8 cellular contexts compared by ENCODE assay signal in the genomic region with DNA sequence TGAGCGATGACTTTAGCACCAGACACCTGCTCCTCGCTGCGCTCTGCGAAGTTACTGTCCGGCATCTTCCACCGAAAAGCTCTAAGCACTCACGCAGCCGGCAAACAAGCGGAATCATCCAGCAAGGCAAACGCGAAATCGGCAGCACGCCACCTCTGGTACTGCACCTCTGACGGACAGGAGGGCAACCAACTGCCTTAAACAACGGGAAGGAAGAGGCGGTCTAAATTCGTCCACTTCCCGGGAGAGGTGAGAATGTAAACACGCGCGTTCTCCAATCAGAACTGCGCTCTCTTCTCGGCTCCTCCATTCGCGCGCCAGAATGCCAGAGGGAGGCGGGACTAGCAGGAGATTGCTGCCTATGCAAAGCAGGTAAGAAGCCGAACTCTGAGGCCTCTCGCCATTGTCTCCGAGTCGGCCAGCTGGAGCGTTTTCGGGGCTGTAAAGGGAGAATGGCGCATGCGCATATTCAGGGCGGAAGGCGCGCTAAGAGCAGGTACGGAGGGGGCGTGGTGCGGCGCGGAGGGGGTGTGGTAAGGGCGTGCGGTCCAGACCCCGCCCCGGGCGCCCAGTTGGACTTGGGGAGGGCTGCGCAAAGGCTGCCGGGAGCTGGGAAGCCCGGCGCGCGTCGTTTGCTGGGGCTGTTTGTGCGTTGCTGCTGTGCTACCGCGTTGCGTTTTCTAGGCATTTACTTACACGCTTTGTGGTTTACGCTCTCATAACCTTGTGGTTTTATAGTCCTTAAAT. TPM values are rescaled to one million over a fixed set of nuclear protein-coding genes. Genes with fewer than 3 reads are reported as not detected.
DNase-seq lines count a peak whose midpoint lies in the region; ATAC-seq and TF ChIP-seq lines count a peak whose summit lies in the region.

A gene with protein sequence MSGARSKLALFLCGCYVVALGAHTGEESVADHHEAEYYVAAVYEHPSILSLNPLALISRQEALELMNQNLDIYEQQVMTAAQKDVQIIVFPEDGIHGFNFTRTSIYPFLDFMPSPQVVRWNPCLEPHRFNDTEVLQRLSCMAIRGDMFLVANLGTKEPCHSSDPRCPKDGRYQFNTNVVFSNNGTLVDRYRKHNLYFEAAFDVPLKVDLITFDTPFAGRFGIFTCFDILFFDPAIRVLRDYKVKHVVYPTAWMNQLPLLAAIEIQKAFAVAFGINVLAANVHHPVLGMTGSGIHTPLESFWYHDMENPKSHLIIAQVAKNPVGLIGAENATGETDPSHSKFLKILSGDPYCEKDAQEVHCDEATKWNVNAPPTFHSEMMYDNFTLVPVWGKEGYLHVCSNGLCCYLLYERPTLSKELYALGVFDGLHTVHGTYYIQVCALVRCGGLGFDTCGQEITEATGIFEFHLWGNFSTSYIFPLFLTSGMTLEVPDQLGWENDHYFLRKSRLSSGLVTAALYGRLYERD (plus strand): TSS at position 347 of the 747 bp plus-strand sequence. CDS start 33,695 bp downstream, outside the sequence.
A gene (minus strand): TSS at position 171 of the 747 bp plus-strand sequence. CDS start 106 bp downstream, at position 65.

- H3K79me2 ChIP-seq in SK-N-SH (ENCODE audit: insufficient read depth): peaks cover 33% of the 10 kb centered on the region
- peaks cover 6% of the 10 kb centered on the region for H3K79me2 ChIP-seq in smooth muscle cell (ENCODE audit: low read depth)

- peak; percentile 16; the same call in 1 of the 2 replicates for TF ChIP-seq RAD21 in SK-N-SH (IDR thresholded peaks at IDR 0.05; ENCODE audit: low read length)

- H2AFZ ChIP-seq in SK-N-SH (ENCODE audit: low read depth) (peak within 1 kb of the TSS; percentile 97), smooth muscle cell (ENCODE audit: low read depth) (peak within 1 kb of the TSS; percentile 97)

- peak within 1 kb of the TSS; percentile 95 for H3K4me2 ChIP-seq in SK-N-SH
- peak within 1 kb of the TSS; percentile 96 for H3K4me2 ChIP-seq in smooth muscle cell

- H3K27me3 ChIP-seq in SK-N-SH (ENCODE audit: insufficient read depth): no peaks in the 10 kb centered on the region
- no peaks in the 10 kb centered on the region for H3K27me3 ChIP-seq in brain microvascular endothelial cell (replicated peaks)
- H3K27me3 ChIP-seq in smooth muscle cell (ENCODE audit: low read depth): no peaks in the 10 kb centered on the region

- peak within 1 kb of the TSS; percentile 99 for H3K4me3 ChIP-seq in SK-N-SH (ENCODE audit: low read depth in 2 of 2, low read length in 1 of 2)
- peak within 1 kb of the TSS; percentile 98 for H3K4me3 ChIP-seq in brain microvascular endothelial cell (ENCODE audit: low read depth, low read length)
- peak within 1 kb of the TSS; percentile 99 for H3K4me3 ChIP-seq in iPS-18c (ENCODE audit: insufficient read depth, low read depth, low read length)
- peak within 1 kb of the TSS; percentile 92 for H3K4me3 ChIP-seq in smooth muscle cell

- H4K20me1 ChIP-seq in SK-N-SH (ENCODE audit: insufficient read depth) (no peaks in the 10 kb centered on the region), smooth muscle cell (ENCODE audit: low read depth) (no peaks in the 10 kb centered on the region)

- H3K9me3 ChIP-seq in SK-N-SH: no peaks in the 10 kb centered on the region
- H3K9me3 ChIP-seq in iPS-18c (ENCODE audit: control insufficient read depth, insufficient read depth, low read length): peaks cover 2% of the 10 kb centered on the region
- H3K9me3 ChIP-seq in smooth muscle cell (replicated peaks; ENCODE audit: low read depth): no peaks in the 10 kb centered on the region

- POLR2A ChIA-PET in SK-N-SH (lab: Yijun Ruan, JAX): interaction anchor here (0.6 to 1.7 kb wide), 6 partner anchors 14 to 915 kb away, joined by 3 to 5 read pairs (median 3); a partner anchor contains a TSS

- H3K9me2 ChIP-seq in SK-N-SH: no peaks in the 10 kb centered on the region

- H3K4me1 ChIP-seq in SK-N-SH (ENCODE audit: control insufficient read depth in 1 of 2, insufficient read depth in 2 of 2, low read depth in 1 of 2, low read length in 1 of 2) (peaks cover 14 to 15% of the 10 kb centered on the region in 2 experiments; a peak in 3 of 4 replicates), smooth muscle cell (ENCODE audit: low read depth) (peaks cover 11% of the 10 kb centered on the region)

- CTCF ChIA-PET in SK-N-SH (lab: Yijun Ruan, JAX): interaction anchor here (1.0 to 1.9 kb wide), 4 partner anchors 16 to 211 kb away, joined by 3 to 8 read pairs (median 4); no protein-coding TSS in a partner anchor

- H3K9ac ChIP-seq in SK-N-SH (peak within 1 kb of the TSS; percentile 86), smooth muscle cell (ENCODE audit: low read depth) (peak within 1 kb of the TSS; percentile 85)

- no peak for TF ChIP-seq EP300 in SK-N-SH (IDR thresholded peaks at IDR 0.05; ENCODE audit: borderline replicate concordance in 1 of 2, low read depth in 1 of 2, low read length in 1 of 2)

- H3F3A ChIP-seq in SK-N-SH (replicated peaks; ENCODE audit: insufficient read depth) (peaks cover 11% of the 10 kb centered on the region), smooth muscle cell (ENCODE audit: low read depth) (no peaks in the 10 kb centered on the region)

- H3K27ac ChIP-seq in SK-N-SH (ENCODE audit: low read depth in 2 of 2, low read length in 1 of 2) (peak within 1 kb of the TSS; percentile 87 to 95), brain microvascular endothelial cell (peak within 1 kb of the TSS; percentile 72), smooth muscle cell (ENCODE audit: low read depth) (peak within 1 kb of the TSS; percentile 88)

- TF ChIP-seq CTCF in SK-N-SH (IDR thresholded peaks at IDR 0.05) (peak; percentile 38), brain microvascular endothelial cell (IDR thresholded peaks at IDR 0.05; ENCODE audit: low read depth, low read length, missing control alignments) (peak; percentile 48), smooth muscle cell (IDR thresholded peaks at IDR 0.05; ENCODE audit: borderline replicate concordance, insufficient read depth, poor library complexity, severe bottlenecking) (no peak)

- peak; percentile 88 for ATAC-seq in GM18508 (IDR thresholded peaks at IDR 0.05; ENCODE audit: insufficient read depth, unreplicated experiment)
- peak; percentile 94 for ATAC-seq in HG02973 (IDR thresholded peaks at IDR 0.05; ENCODE audit: unreplicated experiment)

- in situ Hi-C loops in brain microvascular endothelial cell (cut with HindIII; ENCODE audit: low pct_ligation_motif_present, low sequenced_read_pairs): no loop called here

- WGBS in SK-N-SH (ENCODE audit: low lambda C conversion rate): under 1% methylated on average over 55 of the region's 61 CpGs
- under 1% methylated on average over 60 of the region's 61 CpGs for WGBS in smooth muscle cell (ENCODE audit: low lambda C conversion rate)

- peaks cover 30 to 34% of the 10 kb centered on the region in 2 experiments for H3K36me3 ChIP-seq in SK-N-SH (replicated peaks in 1 of 2; ENCODE audit: control insufficient read depth in 1 of 2, insufficient read depth in 2 of 2, low read length in 1 of 2)
- H3K36me3 ChIP-seq in brain microvascular endothelial cell (replicated peaks): peaks cover 4% of the 10 kb centered on the region
- H3K36me3 ChIP-seq in smooth muscle cell (ENCODE audit: low read depth): no peaks in the 10 kb centered on the region

- DNase-seq in SK-N-SH (peak; percentile 94), brain microvascular endothelial cell (peak; percentile 99), smooth muscle cell (lab: John Stamatoyannopoulos, UW; ENCODE audit: unreplicated experiment) (no peak), Kasumi-1 (lab: John Stamatoyannopoulos, UW) (no peak), SW 1271 (lab: John Stamatoyannopoulos, UW) (no peak)

TF ChIP-seq in SK-N-SH, 30 proteins besides CTCF, POLR2A, EP300 and RAD21 (continues in another document):
- peak; percentile 91 for TF ChIP-seq CHD2 (IDR thresholded peaks at IDR 0.05; ENCODE audit: low read length, partially characterized antibody)
- TF ChIP-seq TAF1 (IDR thresholded peaks at IDR 0.05; ENCODE audit: borderline replicate concordance, low read depth, low read length): peak; percentile 64; the same call in 1 of the 2 replicates
- peak; percentile 81 for TF ChIP-seq ELF1 (IDR thresholded peaks at IDR 0.05)
- TF ChIP-seq, protein P1, sequence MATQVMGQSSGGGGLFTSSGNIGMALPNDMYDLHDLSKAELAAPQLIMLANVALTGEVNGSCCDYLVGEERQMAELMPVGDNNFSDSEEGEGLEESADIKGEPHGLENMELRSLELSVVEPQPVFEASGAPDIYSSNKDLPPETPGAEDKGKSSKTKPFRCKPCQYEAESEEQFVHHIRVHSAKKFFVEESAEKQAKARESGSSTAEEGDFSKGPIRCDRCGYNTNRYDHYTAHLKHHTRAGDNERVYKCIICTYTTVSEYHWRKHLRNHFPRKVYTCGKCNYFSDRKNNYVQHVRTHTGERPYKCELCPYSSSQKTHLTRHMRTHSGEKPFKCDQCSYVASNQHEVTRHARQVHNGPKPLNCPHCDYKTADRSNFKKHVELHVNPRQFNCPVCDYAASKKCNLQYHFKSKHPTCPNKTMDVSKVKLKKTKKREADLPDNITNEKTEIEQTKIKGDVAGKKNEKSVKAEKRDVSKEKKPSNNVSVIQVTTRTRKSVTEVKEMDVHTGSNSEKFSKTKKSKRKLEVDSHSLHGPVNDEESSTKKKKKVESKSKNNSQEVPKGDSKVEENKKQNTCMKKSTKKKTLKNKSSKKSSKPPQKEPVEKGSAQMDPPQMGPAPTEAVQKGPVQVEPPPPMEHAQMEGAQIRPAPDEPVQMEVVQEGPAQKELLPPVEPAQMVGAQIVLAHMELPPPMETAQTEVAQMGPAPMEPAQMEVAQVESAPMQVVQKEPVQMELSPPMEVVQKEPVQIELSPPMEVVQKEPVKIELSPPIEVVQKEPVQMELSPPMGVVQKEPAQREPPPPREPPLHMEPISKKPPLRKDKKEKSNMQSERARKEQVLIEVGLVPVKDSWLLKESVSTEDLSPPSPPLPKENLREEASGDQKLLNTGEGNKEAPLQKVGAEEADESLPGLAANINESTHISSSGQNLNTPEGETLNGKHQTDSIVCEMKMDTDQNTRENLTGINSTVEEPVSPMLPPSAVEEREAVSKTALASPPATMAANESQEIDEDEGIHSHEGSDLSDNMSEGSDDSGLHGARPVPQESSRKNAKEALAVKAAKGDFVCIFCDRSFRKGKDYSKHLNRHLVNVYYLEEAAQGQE (IDR thresholded peaks at IDR 0.05; ENCODE audit: low read depth, low read length): no peak
- peak; percentile 82 for TF ChIP-seq RFX5 (IDR thresholded peaks at IDR 0.05; ENCODE audit: low read length)
- peak; percentile 58 for TF ChIP-seq FOXJ3 (CRISPR knock-in tag; IDR thresholded peaks at IDR 0.05)

RNA-seq across cellular contexts. Expression of the first gene that starts in this region (rescaled TPM):
- polyA plus RNA-seq in SK-N-SH (2012; rRNA removed) (23.6 and 32.5 TPM in 2 replicates), smooth muscle cell (16.3 and 23.6 TPM in 2 replicates)
- polyA plus RNA-seq in SK-N-SH (2012; cell fraction: cytosol; rRNA removed): 19.0 and 24.4 TPM in 2 replicates
- polyA plus RNA-seq in SK-N-SH (2012; cell fraction: nucleus; rRNA removed): 20.3 and 28.3 TPM in 2 replicates
- 9.4 and 20.9 TPM in 2 replicates for total RNA-seq in smooth muscle cell

RNA-seq across cellular contexts. Expression of the second gene that starts in this region (rescaled TPM):
- 15.1 and 23.0 TPM in 2 replicates for polyA plus RNA-seq in SK-N-SH (2012; rRNA removed)
- 16.9 and 17.0 TPM in 2 replicates for polyA plus RNA-seq in SK-N-SH (2012; cell fraction: cytosol; rRNA removed)
- 25.0 and 29.8 TPM in 2 replicates for polyA plus RNA-seq in SK-N-SH (2012; cell fraction: nucleus; rRNA removed)
- 13.0 and 17.9 TPM in 2 replicates for total RNA-seq in smooth muscle cell
- polyA plus RNA-seq in smooth muscle cell: 11.8 and 16.3 TPM in 2 replicates

Comparison
In these comparisons a context has a peak if more than half of its experiments do, and no peak if none do; other contexts are left out.
1. DNase-seq: peak in SK-N-SH (single experiment) and brain microvascular endothelial cell (single experiment); none in smooth muscle cell (single experiment), Kasumi-1 (0 of 2) and SW 1271 (0 of 2).
2. Peak in every context shown above with its lines, with median percentiles within 50 percentile points of each other: H3K27ac ChIP-seq and H3K4me3 ChIP-seq.